ENCODE assay signal across 9 cellular contexts in genomic region chr4:87853108-87853507, GRCh38. TPM values are rescaled to one million over a fixed set of nuclear protein-coding genes. Genes with fewer than 3 reads are reported as not detected.
DNase-seq lines count a peak whose midpoint lies in the region; ATAC-seq, FAIRE-seq and TF ChIP-seq lines count a peak whose summit lies in the region.
"Had no signal": no experiment of that assay in that cellular context is flagged by ENCODE, and none has a peak within 500 bp of the region (broad histone marks: within the 10 kb centered on the region; RNA-seq: fewer than 3 reads in every experiment).

No MANE protein-coding gene starts in this region.

- H3K4me1 ChIP-seq in HUES6 (ENCODE audit: control insufficient read depth, insufficient read depth, low read length), result peaks cover 45% of the 10 kb centered on the region
- peaks cover 2% of the 10 kb centered on the region for H3K4me1 ChIP-seq in RWPE2 (ENCODE audit: insufficient read depth, poor library complexity, severe bottlenecking)
- no peaks in the 10 kb centered on the region for H3K4me1 ChIP-seq in small intestine (ENCODE audit: control insufficient read depth in 2 of 2, insufficient read depth in 1 of 2, low read depth in 1 of 2, low read length in 1 of 2)
- H3K4me1 ChIP-seq: SJCRH30 had no signal

- H3K36me3 ChIP-seq in HUES6 (ENCODE audit: control insufficient read depth, insufficient read depth, low read length), result no peaks in the 10 kb centered on the region
- H3K36me3 ChIP-seq in RWPE2 (ENCODE audit: low read depth), result no peaks in the 10 kb centered on the region
- no peaks in the 10 kb centered on the region for H3K36me3 ChIP-seq in small intestine (ENCODE audit: control insufficient read depth in 2 of 2, insufficient read depth in 2 of 2, low read length in 2 of 2)
- H3K36me3 ChIP-seq: SJCRH30 had no signal

- no peak overlapping the region for H3K27ac Mint-ChIP-seq in stimulated activated effector memory CD8-positive, alpha-beta T cell treated with anti-CD3 and anti-CD28 coated beads, Interleukin-12 subunit alpha, Interleukin-12 subunit beta, amount 100 ng/mL, for 72 hours

- H3K4me3 ChIP-seq in HUES6 (ENCODE audit: low read depth, low read length), result peak overlapping the region; percentile 15; the same call in 1 of the 2 replicates
- H3K4me3 ChIP-seq in RWPE2 (ENCODE audit: severe bottlenecking), result no peak overlapping the region
- no peak overlapping the region for H3K4me3 ChIP-seq in small intestine (ENCODE audit: low read depth in 1 of 2, low read length in 2 of 2)
- H3K4me3 ChIP-seq: SJCRH30 had no signal

- no peak overlapping the region for H3K4me3 Mint-ChIP-seq in stimulated activated effector memory CD8-positive, alpha-beta T cell treated with anti-CD3 and anti-CD28 coated beads, Interleukin-12 subunit alpha, Interleukin-12 subunit beta, amount 100 ng/mL, for 72 hours

- TF ChIP-seq CTCF in RWPE2 (IDR thresholded peaks at IDR 0.05; ENCODE audit: poor library complexity, severe bottlenecking), result peak; percentile 80

- no peaks in the 10 kb centered on the region for H3K36me3 Mint-ChIP-seq in stimulated activated effector memory CD8-positive, alpha-beta T cell treated with anti-CD3 and anti-CD28 coated beads, Interleukin-12 subunit alpha, Interleukin-12 subunit beta, amount 100 ng/mL, for 72 hours

- H3K9me3 ChIP-seq in HUES6 (ENCODE audit: control insufficient read depth, insufficient read depth, low read depth, low read length) (no peaks in the 10 kb centered on the region), RWPE2 (ENCODE audit: severe bottlenecking) (no peaks in the 10 kb centered on the region), small intestine (ENCODE audit: control insufficient read depth, low read depth) (no peaks in the 10 kb centered on the region)
- H3K9me3 ChIP-seq: SJCRH30 had no signal

- no peaks in the 10 kb centered on the region for H3K9me3 Mint-ChIP-seq in stimulated activated effector memory CD8-positive, alpha-beta T cell treated with anti-CD3 and anti-CD28 coated beads, Interleukin-12 subunit alpha, Interleukin-12 subunit beta, amount 100 ng/mL, for 72 hours

- peak; percentile 5 for DNase-seq in DMS 273 treated with DMSO at 0.1 percent for 48 hours (lab: John Stamatoyannopoulos, UW)
- DNase-seq in RWPE2 (ENCODE audit: low spot score), result no peak
- DNase-seq in fibroblast of the conjunctiva (ENCODE audit: low read depth), result peak; percentile 12
- peak; percentile 41 for DNase-seq in small intestine
- DNase-seq in stimulated activated effector memory CD8-positive, alpha-beta T cell treated with anti-CD3 and anti-CD28 coated beads, Interleukin-12 subunit alpha, Interleukin-12 subunit beta, amount 100 ng/mL, for 72 hours (ENCODE audit: low spot score in 2 of 2), result no peak

- FAIRE-seq in small intestine (lab: Jason Lieb, UNC), result no peak

- H3K4me1 Mint-ChIP-seq in stimulated activated effector memory CD8-positive, alpha-beta T cell treated with anti-CD3 and anti-CD28 coated beads, Interleukin-12 subunit alpha, Interleukin-12 subunit beta, amount 100 ng/mL, for 72 hours, result peaks cover 5% of the 10 kb centered on the region

- WGBS in small intestine, 3 donors, result 1 to 3% (median 3%) methylated on average over 3 of the region's 3 CpGs

- no peak for ATAC-seq in RWPE2 (ENCODE audit: low read depth)
- no peak for ATAC-seq in GM21825 (IDR thresholded peaks at IDR 0.05; ENCODE audit: unreplicated experiment)
- ATAC-seq in GM18861 (IDR thresholded peaks at IDR 0.05; ENCODE audit: unreplicated experiment), result no peak
- ATAC-seq in stimulated activated effector memory CD8-positive, alpha-beta T cell treated with anti-CD3 and anti-CD28 coated beads, Interleukin-12 subunit alpha, Interleukin-12 subunit beta, amount 100 ng/mL, for 72 hours, result no peak

- H3K27me3 ChIP-seq in HUES6 (ENCODE audit: control insufficient read depth, insufficient read depth, low read length) (no peaks in the 10 kb centered on the region), RWPE2 (ENCODE audit: insufficient read depth, poor library complexity, severe bottlenecking) (no peaks in the 10 kb centered on the region), small intestine (ENCODE audit: control insufficient read depth in 2 of 2, insufficient read depth in 2 of 2, low read length in 2 of 2) (no peaks in the 10 kb centered on the region)
- H3K27me3 ChIP-seq: SJCRH30 had no signal

- H3K9ac ChIP-seq in HUES6 (ENCODE audit: low read length), result peak overlapping the region; percentile 26

- H3K27ac ChIP-seq in HUES6 (ENCODE audit: low read depth, low read length) (peak overlapping the region; percentile 50; the same call in 1 of the 2 replicates), RWPE2 (ENCODE audit: poor library complexity, severe bottlenecking) (no peak overlapping the region), small intestine (ENCODE audit: low read depth in 1 of 2, low read length in 1 of 2) (no peak overlapping the region)
- H3K27ac ChIP-seq: SJCRH30 had no signal

RNA-seq across cellular contexts. Expression of gene MEPE, which starts 20.3 kb away (rescaled TPM):
- polyA plus RNA-seq in small intestine, result not detected

RNA-seq across cellular contexts. Expression of gene IBSP, which starts 53.8 kb away (rescaled TPM):
- polyA plus RNA-seq in small intestine, result not detected

Comparison
In these comparisons a context has a peak if more than half of its experiments do, and no peak if none do; other contexts are left out.
1. DNase-seq: peak in DMS 273 treated with DMSO at 0.1 percent for 48 hours (single experiment), fibroblast of the conjunctiva (single experiment) and small intestine (single experiment); none in RWPE2 (single experiment) and stimulated activated effector memory CD8-positive, alpha-beta T cell treated with anti-CD3 and anti-CD28 coated beads, Interleukin-12 subunit alpha, Interleukin-12 subunit beta, amount 100 ng/mL, for 72 hours (0 of 2).